In the genomic region with DNA sequence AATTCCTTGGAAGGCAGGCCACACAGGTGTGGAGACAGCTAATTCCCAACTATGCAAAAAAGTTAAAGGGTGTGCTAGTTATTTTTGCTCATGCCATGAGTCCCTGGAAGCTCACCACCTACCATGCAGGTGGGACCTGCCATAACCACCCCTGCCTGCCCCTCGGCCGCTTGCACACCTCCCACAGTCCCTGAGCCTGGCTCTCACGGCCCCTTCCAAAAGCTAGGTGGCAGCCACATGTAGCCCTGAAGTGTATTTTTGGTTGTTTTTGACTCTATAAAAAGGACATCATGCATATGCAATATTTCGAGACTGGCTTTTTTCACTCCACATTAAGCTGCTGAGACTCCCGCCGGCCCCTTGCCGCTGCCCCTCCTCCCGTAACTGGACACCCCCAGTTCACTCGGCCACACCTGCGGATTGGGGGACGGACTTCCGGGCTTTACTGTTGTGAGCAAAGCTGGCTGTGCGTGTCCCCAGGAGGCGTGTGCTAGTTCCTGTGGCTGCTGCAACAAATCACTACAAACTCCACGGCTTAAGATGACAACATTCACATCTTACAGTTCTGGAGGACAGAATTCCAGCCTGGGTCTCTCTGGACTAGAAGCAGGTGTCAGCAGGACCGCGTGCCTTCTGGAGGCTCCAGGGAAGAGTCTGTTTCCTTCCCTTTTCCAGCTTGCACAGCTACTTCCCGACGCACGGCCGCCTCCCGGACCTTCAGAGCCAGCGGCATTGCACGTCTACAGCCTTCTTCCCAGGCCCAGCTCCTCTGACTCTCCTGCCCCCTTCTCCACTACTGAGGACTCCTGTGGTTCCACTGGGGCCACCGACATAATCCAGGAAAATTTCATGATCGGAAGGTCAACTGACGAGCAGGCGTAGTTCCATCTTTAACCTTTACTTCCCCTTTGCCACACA, we compare ENCODE assay signal across 10 cellular contexts. TPM values are rescaled to one million over a fixed set of nuclear protein-coding genes. Genes with fewer than 3 reads are reported as not detected.
DNase-seq lines count a peak whose midpoint lies in the region; ATAC-seq and TF ChIP-seq lines count a peak whose summit lies in the region.
"Had no signal": no experiment of that assay in that cellular context is flagged by ENCODE, and none has a peak within 500 bp of the region (broad histone marks: within the 10 kb centered on the region; RNA-seq: fewer than 3 reads in every experiment).

No MANE protein-coding gene starts in this region.

- H3K36me3 ChIP-seq in endodermal cell (ENCODE audit: control insufficient read depth, insufficient read depth, low read length): no peaks in the 10 kb centered on the region
- H3K36me3 ChIP-seq in parathyroid adenoma (ENCODE audit: control insufficient read depth, insufficient read depth, low read length): no peaks in the 10 kb centered on the region
- H3K36me3 ChIP-seq: gastrocnemius medialis had no signal

- H3K79me2 ChIP-seq in parathyroid adenoma: no peaks in the 10 kb centered on the region

- no peak overlapping the region for H3K9ac ChIP-seq in endodermal cell (ENCODE audit: extremely low read depth, low read length, poor library complexity, severe bottlenecking)
- H3K9ac ChIP-seq in parathyroid adenoma: no peak overlapping the region

- H3K4me1 ChIP-seq in endodermal cell (ENCODE audit: control insufficient read depth, insufficient read depth, low read length) (no peaks in the 10 kb centered on the region), parathyroid adenoma (no peaks in the 10 kb centered on the region)

- H3K4me1 Mint-ChIP-seq in endodermal cell: peaks cover 32% of the 10 kb centered on the region

- H3K4me2 ChIP-seq in parathyroid adenoma (ENCODE audit: low read length): peak overlapping the region; percentile 26

- in situ Hi-C loops in GM13976 (cut with MboI; ENCODE audit: low sequenced_read_pairs, unreplicated experiment): no loop called here

- H3K9me3 ChIP-seq in endodermal cell (ENCODE audit: control insufficient read depth, low read length) (no peaks in the 10 kb centered on the region), parathyroid adenoma (ENCODE audit: control insufficient read depth, low read length) (no peaks in the 10 kb centered on the region)
- H3K9me3 ChIP-seq: gastrocnemius medialis had no signal

- no peak for ATAC-seq in GM18502 (IDR thresholded peaks at IDR 0.05; ENCODE audit: poor library complexity, unreplicated experiment)

- DNase-seq in GM13976 (ENCODE audit: low spot score): peak; percentile 76
- DNase-seq in NCI-H146 (lab: John Stamatoyannopoulos, UW): peak; percentile 57
- peak; percentile 87 for DNase-seq in endodermal cell
- no peak for DNase-seq in NCI-H226
- no peak for DNase-seq in OCI-M1 (lab: John Stamatoyannopoulos, UW)
- DNase-seq in activated CD4-positive, alpha-beta T cell treated with anti-CD3 and anti-CD28 coated beads, Interleukin-2, amount 50 U/mL, for 1 hour: no peak
- DNase-seq: gastrocnemius medialis had no signal

- H2AFZ ChIP-seq in parathyroid adenoma: peak overlapping the region; percentile 42

- peak overlapping the region; percentile 28 for H3K4me3 Mint-ChIP-seq in endodermal cell

- H3K9me3 Mint-ChIP-seq in endodermal cell: no peaks in the 10 kb centered on the region

- H3K27me3 ChIP-seq in endodermal cell (ENCODE audit: control insufficient read depth, insufficient read depth, low read length, poor library complexity, severe bottlenecking): no peaks in the 10 kb centered on the region
- no peaks in the 10 kb centered on the region for H3K27me3 ChIP-seq in parathyroid adenoma (ENCODE audit: control insufficient read depth, insufficient read depth, low read length)
- H3K27me3 ChIP-seq: gastrocnemius medialis had no signal

- H3K27ac ChIP-seq in endodermal cell (ENCODE audit: low read depth, low read length): no peak overlapping the region
- H3K27ac ChIP-seq in parathyroid adenoma: no peak overlapping the region
- H3K27ac ChIP-seq: gastrocnemius medialis had no signal

- WGBS in endodermal cell (ENCODE audit: insufficient coverage in 1 of 2, insufficient read length in 1 of 2), 2 experiments: 55 to 59% methylated on average over 24 to 28 of the region's 28 CpGs

- H3K4me3 ChIP-seq in endodermal cell (ENCODE audit: low read length) (no peak overlapping the region), parathyroid adenoma (ENCODE audit: low read depth, low read length) (no peak overlapping the region)

- TF ChIP-seq CTCF in GM13976 (IDR thresholded peaks at IDR 0.05; ENCODE audit: borderline replicate concordance, control extremely low read depth, extremely low read depth, insufficient read depth, missing control alignments) (no peak), endodermal cell (conservative IDR thresholded peaks at IDR 0.05) (peak; percentile 12), parathyroid adenoma (IDR thresholded peaks at IDR 0.05) (no peak)

- H3K27ac Mint-ChIP-seq in endodermal cell: no peak overlapping the region

- H3K27me3 Mint-ChIP-seq in endodermal cell (ENCODE audit: insufficient read depth): no peaks in the 10 kb centered on the region

- H3K36me3 Mint-ChIP-seq in endodermal cell (ENCODE audit: low read depth): no peaks in the 10 kb centered on the region

RNA-seq across cellular contexts. Expression of a gene that starts 24.8 kb away (rescaled TPM):
- 1 to 10 TPM in 1 of 2 donors, under 1 TPM in 1; 0.73 to 1.6 TPM for total RNA-seq in endodermal cell
- polyA plus RNA-seq in endodermal cell (2013, experiment 1 of 2): 0.32 TPM
- 0.29 TPM for polyA plus RNA-seq in endodermal cell (2013, experiment 2 of 2)

RNA-seq across cellular contexts. Expression of a gene that starts 25.1 kb away (rescaled TPM):
- not detected for total RNA-seq in endodermal cell
- polyA plus RNA-seq in endodermal cell (2013, experiment 1 of 2): not detected
- polyA plus RNA-seq in endodermal cell (2013, experiment 2 of 2): not detected
- total RNA-seq: gastrocnemius medialis, NCI-H460 had no signal

Comparison
In these comparisons a context has a peak if more than half of its experiments do, and no peak if none do; other contexts are left out.
1. DNase-seq: peak in GM13976 (single experiment), NCI-H146 (single experiment) and endodermal cell (single experiment); none in NCI-H226 (single experiment), OCI-M1 (single experiment) and activated CD4-positive, alpha-beta T cell treated with anti-CD3 and anti-CD28 coated beads, Interleukin-2, amount 50 U/mL, for 1 hour (single experiment).